In the genomic region with DNA sequence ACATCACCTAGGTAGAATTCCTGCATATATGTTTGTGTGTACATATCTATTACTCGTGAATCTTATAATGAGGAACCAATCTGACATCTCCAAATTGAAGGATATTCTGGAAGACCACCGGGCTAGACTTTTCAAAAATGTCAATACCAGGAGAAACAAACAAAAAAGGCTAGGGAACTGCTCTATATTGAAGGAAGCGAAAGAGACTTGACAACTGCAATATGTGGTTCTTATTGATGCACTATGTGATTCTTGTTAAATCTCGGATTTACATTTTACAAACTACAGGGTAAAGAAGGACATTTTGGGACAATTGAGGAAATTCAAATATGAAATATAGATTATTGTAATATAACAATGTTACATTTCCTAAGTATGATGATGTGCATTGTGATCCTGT, we compare ENCODE assay signal across 8 cellular contexts.
DNase-seq lines count a peak whose midpoint lies in the region; ATAC-seq and TF ChIP-seq lines count a peak whose summit lies in the region.

No MANE protein-coding gene starts in this region.

- peaks cover 0 to 4% of the 10 kb centered on the region in 2 donors for H3K27me3 Mint-ChIP-seq in CD4-positive, alpha-beta memory T cell
- peaks cover 5% of the 10 kb centered on the region for H3K27me3 Mint-ChIP-seq in endothelial cell (ENCODE audit: unreplicated experiment)

- H3K9me3 Mint-ChIP-seq in CD4-positive, alpha-beta memory T cell: no peaks in the 10 kb centered on the region
- H3K9me3 Mint-ChIP-seq in endothelial cell (ENCODE audit: unreplicated experiment): no peaks in the 10 kb centered on the region

- H3K36me3 Mint-ChIP-seq in CD4-positive, alpha-beta memory T cell: no peaks in the 10 kb centered on the region
- peaks cover 6% of the 10 kb centered on the region for H3K36me3 Mint-ChIP-seq in endothelial cell (ENCODE audit: low read depth, unreplicated experiment)

- no peaks in the 10 kb centered on the region for H4K20me1 ChIP-seq in OCI-LY3 (ENCODE audit: insufficient read depth, low read length)

- peaks cover 13% of the 10 kb centered on the region for H3K4me1 ChIP-seq in CD4-positive, alpha-beta memory T cell (ENCODE audit: insufficient read depth, low read length)
- peaks cover 18% of the 10 kb centered on the region for H3K4me1 ChIP-seq in OCI-LY3 (ENCODE audit: low read length)
- H3K4me1 ChIP-seq in parathyroid adenoma: peaks cover 2% of the 10 kb centered on the region
- H3K4me1 ChIP-seq in effector memory CD4-positive, alpha-beta T cell (ENCODE audit: control insufficient read depth, insufficient read depth, low read length, poor library complexity, severe bottlenecking): peaks cover 9% of the 10 kb centered on the region

- DNase-seq in CD4-positive, alpha-beta memory T cell: no peak
- DNase-seq in endothelial cell (ENCODE audit: low spot score): no peak
- DNase-seq in effector memory CD4-positive, alpha-beta T cell: no peak
- no peak for DNase-seq in NOMO-1 (lab: John Stamatoyannopoulos, UW; ENCODE audit: unreplicated experiment in 2 of 2)

- no peak overlapping the region for H3K27ac Mint-ChIP-seq in CD4-positive, alpha-beta memory T cell
- no peak overlapping the region for H3K27ac Mint-ChIP-seq in endothelial cell (ENCODE audit: unreplicated experiment)

- H2AFZ ChIP-seq in OCI-LY3 (ENCODE audit: low read depth, low read length) (0 out of 2 replicates have a peak overlapping the region, but pooled peaks have one; percentile 99), parathyroid adenoma (peak overlapping the region; percentile 96)

- ATAC-seq in HG03378 (IDR thresholded peaks at IDR 0.05; ENCODE audit: unreplicated experiment) (no peak), HG03469 (IDR thresholded peaks at IDR 0.05; ENCODE audit: unreplicated experiment) (no peak)

- POLR2A ChIA-PET in CD4-positive, alpha-beta memory T cell (lab: Charles Lee; ENCODE audit: partially characterized antibody): no interaction called here

- no peaks in the 10 kb centered on the region for H3K36me3 ChIP-seq in CD4-positive, alpha-beta memory T cell (ENCODE audit: insufficient read depth, low read length)
- H3K36me3 ChIP-seq in OCI-LY3 (replicated peaks; ENCODE audit: low read depth, low read length): no peaks in the 10 kb centered on the region
- no peaks in the 10 kb centered on the region for H3K36me3 ChIP-seq in parathyroid adenoma (ENCODE audit: control insufficient read depth, insufficient read depth, low read length)
- no peaks in the 10 kb centered on the region for H3K36me3 ChIP-seq in effector memory CD4-positive, alpha-beta T cell (ENCODE audit: control insufficient read depth, insufficient read depth, low read length)

- H3K27me3 ChIP-seq in CD4-positive, alpha-beta memory T cell (ENCODE audit: insufficient read depth, low read length): no peaks in the 10 kb centered on the region
- no peaks in the 10 kb centered on the region for H3K27me3 ChIP-seq in OCI-LY3 (ENCODE audit: low read depth, low read length)
- no peaks in the 10 kb centered on the region for H3K27me3 ChIP-seq in parathyroid adenoma (ENCODE audit: control insufficient read depth, insufficient read depth, low read length)
- no peaks in the 10 kb centered on the region for H3K27me3 ChIP-seq in effector memory CD4-positive, alpha-beta T cell (replicated peaks; ENCODE audit: control insufficient read depth, insufficient read depth, low read length, poor library complexity, severe bottlenecking)

- H3K4me2 ChIP-seq in OCI-LY3 (ENCODE audit: low read length): peak overlapping the region; percentile 89
- no peak overlapping the region for H3K4me2 ChIP-seq in parathyroid adenoma (ENCODE audit: low read length)

- peaks cover 11 to 19% (median 16%) of the 10 kb centered on the region in 4 donors for H3K4me1 Mint-ChIP-seq in CD4-positive, alpha-beta memory T cell
- peaks cover 5% of the 10 kb centered on the region for H3K4me1 Mint-ChIP-seq in endothelial cell (ENCODE audit: unreplicated experiment)

- H3K9ac ChIP-seq in OCI-LY3 (ENCODE audit: low read length): no peak overlapping the region
- H3K9ac ChIP-seq in parathyroid adenoma: no peak overlapping the region

- no peaks in the 10 kb centered on the region for H3K9me3 ChIP-seq in CD4-positive, alpha-beta memory T cell (ENCODE audit: control insufficient read depth in 1 of 2, low read length in 2 of 2)
- H3K9me3 ChIP-seq in OCI-LY3 (ENCODE audit: insufficient read depth, low read length) (no peaks in the 10 kb centered on the region), parathyroid adenoma (ENCODE audit: control insufficient read depth, low read length) (no peaks in the 10 kb centered on the region)
- H3K9me3 ChIP-seq in effector memory CD4-positive, alpha-beta T cell (ENCODE audit: control insufficient read depth, low read length): no peaks in the 10 kb centered on the region

- peak overlapping the region; percentile 69 to 90 (median 86) for H3K4me3 Mint-ChIP-seq in CD4-positive, alpha-beta memory T cell
- peak overlapping the region; percentile 43 for H3K4me3 Mint-ChIP-seq in endothelial cell (ENCODE audit: unreplicated experiment)

- H3K27ac ChIP-seq in CD4-positive, alpha-beta memory T cell (ENCODE audit: low read depth, low read length): no peak overlapping the region
- H3K27ac ChIP-seq in OCI-LY3 (ENCODE audit: low read length) (no peak overlapping the region), parathyroid adenoma (no peak overlapping the region)
- no peak overlapping the region for H3K27ac ChIP-seq in effector memory CD4-positive, alpha-beta T cell (ENCODE audit: insufficient read depth, low read length, poor library complexity, severe bottlenecking)

- CTCF ChIA-PET in CD4-positive, alpha-beta memory T cell (lab: Charles Lee; ENCODE audit: partially characterized antibody): interaction anchor here (1.1 to 5.7 kb wide), 3 partner anchors 182 to 688 kb away, joined by 3 to 49 read pairs (median 3); no protein-coding TSS in a partner anchor

- no peak overlapping the region for H3K4me3 ChIP-seq in CD4-positive, alpha-beta memory T cell (ENCODE audit: low read length in 2 of 2)
- H3K4me3 ChIP-seq in OCI-LY3 (ENCODE audit: low read length) (peak overlapping the region; percentile 89), parathyroid adenoma (ENCODE audit: low read depth, low read length) (no peak overlapping the region)
- H3K4me3 ChIP-seq in effector memory CD4-positive, alpha-beta T cell (ENCODE audit: insufficient read depth, low read depth, low read length, poor library complexity, severe bottlenecking): no peak overlapping the region

- no peaks in the 10 kb centered on the region for H3K79me2 ChIP-seq in OCI-LY3 (ENCODE audit: low read length)
- peaks cover 13% of the 10 kb centered on the region for H3K79me2 ChIP-seq in parathyroid adenoma

- intact Hi-C loops in CD4-positive, alpha-beta memory T cell (cut with micrococcal nuclease): loop anchor here (1.0 to 10.0 kb wide), 4 partner anchors 191 to 1165 kb away; a partner anchor contains a TSS

- TF ChIP-seq CTCF in OCI-LY3 (IDR thresholded peaks at IDR 0.05; ENCODE audit: low read depth, low read length) (no peak), endothelial cell (IDR thresholded peaks at IDR 0.05; ENCODE audit: unreplicated experiment) (no peak), parathyroid adenoma (IDR thresholded peaks at IDR 0.05) (no peak)
